In the genomic region with DNA sequence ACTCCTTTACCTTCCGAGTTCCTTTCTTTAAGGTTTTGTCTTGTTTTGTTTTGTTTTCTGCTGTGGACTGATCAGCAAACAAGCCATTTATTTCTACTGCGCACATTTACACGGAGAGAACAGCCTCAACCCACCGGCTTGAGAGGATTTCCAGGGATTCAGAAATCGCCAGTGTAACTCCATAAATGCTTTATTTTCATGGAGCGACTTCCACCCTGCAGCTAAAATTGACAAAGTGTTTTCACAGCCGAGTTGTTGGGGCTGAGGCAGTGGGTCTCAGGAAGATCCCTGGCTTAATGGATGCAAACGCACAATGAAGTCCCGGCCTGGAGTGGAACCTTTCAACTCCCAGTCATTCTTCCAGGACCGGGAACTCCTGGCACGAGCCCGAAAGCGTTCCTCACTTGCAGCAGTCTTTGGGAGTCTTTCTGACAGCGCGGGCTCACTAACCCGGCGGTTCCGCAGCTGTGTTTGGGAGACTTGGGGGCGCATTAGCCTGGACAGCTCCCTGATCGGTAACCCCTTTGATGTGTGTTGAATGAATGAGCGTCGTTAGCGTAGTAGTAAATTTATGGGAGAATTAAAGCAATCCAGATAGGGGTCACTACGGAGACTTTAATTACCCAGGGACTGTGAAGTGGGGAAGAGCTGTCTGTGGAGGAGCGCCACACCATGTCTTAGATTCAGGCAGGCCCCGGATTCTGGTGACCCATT, we compare ENCODE assay signal across 8 cellular contexts. TPM values are rescaled to one million over a fixed set of nuclear protein-coding genes. Genes with fewer than 3 reads are reported as not detected.
DNase-seq lines count a peak whose midpoint lies in the region; ATAC-seq and TF ChIP-seq lines count a peak whose summit lies in the region.
"Had no signal": no experiment of that assay in that cellular context is flagged by ENCODE, and none has a peak within 500 bp of the region (broad histone marks: within the 10 kb centered on the region; RNA-seq: fewer than 3 reads in every experiment).

No MANE protein-coding gene starts in this region.

- no peak for TF ChIP-seq RAD21 in Ishikawa (IDR thresholded peaks at IDR 0.05; ENCODE audit: low read depth)

- no peaks in the 10 kb centered on the region for H3K9me3 ChIP-seq in lower lobe of right lung
- H3K9me3 ChIP-seq in tibial nerve, result peaks cover 0 to 6% (median 3%) of the 10 kb centered on the region in 4 donors

- peak overlapping the region; percentile 54 for H3K4me3 ChIP-seq in lower lobe of right lung
- peak overlapping the region; percentile 15 to 64 (median 40) for H3K4me3 ChIP-seq in tibial nerve

- peaks cover 5% of the 10 kb centered on the region for H3K9me3 Mint-ChIP-seq in chondrocyte (ENCODE audit: low read depth)

- H3K27me3 Mint-ChIP-seq in chondrocyte (ENCODE audit: low read depth), result peaks cover 51% of the 10 kb centered on the region

- no peak for TF ChIP-seq EP300 in Ishikawa (IDR thresholded peaks at IDR 0.05; ENCODE audit: borderline replicate concordance)
- no peak for TF ChIP-seq EP300 in tibial nerve (IDR thresholded peaks at IDR 0.05)

- H3K4me3 Mint-ChIP-seq in chondrocyte (ENCODE audit: unreplicated experiment), result peak overlapping the region; percentile 72

- H3K4me1 ChIP-seq in lower lobe of right lung (peaks cover 15% of the 10 kb centered on the region), tibial nerve (peaks cover 0 to 28% (median 5%) of the 10 kb centered on the region in 4 donors)

- H3K27ac ChIP-seq in lower lobe of right lung, result no peak overlapping the region
- peak overlapping the region in 1 of 4 donors; percentile 58 for H3K27ac ChIP-seq in tibial nerve

- H3K27me3 ChIP-seq in lower lobe of right lung (ENCODE audit: low read depth) (peaks cover 39% of the 10 kb centered on the region), tibial nerve (peaks cover 0 to 25% of the 10 kb centered on the region in 2 donors)

- ATAC-seq in GM19023 (IDR thresholded peaks at IDR 0.05; ENCODE audit: unreplicated experiment), result peak; percentile 9
- ATAC-seq in lower lobe of right lung, result peak; percentile 2 to 17
- ATAC-seq in HG03025 (IDR thresholded peaks at IDR 0.05; ENCODE audit: low FRiP score, unreplicated experiment), result no peak
- ATAC-seq in GM21723 (IDR thresholded peaks at IDR 0.05; ENCODE audit: unreplicated experiment), result no peak

- WGBS in tibial nerve, 2 donors, result 5 to 7% methylated on average over 26 of the region's 26 CpGs

- TF ChIP-seq CTCF in chondrocyte (IDR thresholded peaks at IDR 0.05) (no peak), lower lobe of right lung (IDR thresholded peaks at IDR 0.05) (no peak), tibial nerve (IDR thresholded peaks at IDR 0.05) (no peak)

- no peak overlapping the region for H3K27ac Mint-ChIP-seq in chondrocyte (ENCODE audit: unreplicated experiment)

- intact Hi-C loops in lower lobe of right lung (cut with DNase I), result no loop called here

- DNase-seq in chondrocyte (ENCODE audit: low spot score) (no peak), lower lobe of right lung (no peak), tibial nerve (ENCODE audit: low spot score in 2 of 2) (no peak)

- peaks cover 17% of the 10 kb centered on the region for H3K4me1 Mint-ChIP-seq in chondrocyte (ENCODE audit: low read depth)

- H3K36me3 ChIP-seq in lower lobe of right lung, result no peaks in the 10 kb centered on the region
- no peaks in the 10 kb centered on the region for H3K36me3 ChIP-seq in tibial nerve

- no peaks in the 10 kb centered on the region for H3K36me3 Mint-ChIP-seq in chondrocyte (ENCODE audit: low read depth)

- TF ChIP-seq POLR2A in tibial nerve (IDR thresholded peaks at IDR 0.05), result no peak

TF ChIP-seq in Ishikawa, 13 proteins besides CTCF, POLR2A, EP300 and RAD21:
- TF ChIP-seq ZBTB7A (IDR thresholded peaks at IDR 0.05; ENCODE audit: low read depth) (no peak), NFIC (IDR thresholded peaks at IDR 0.05) (no peak), TCF12 (IDR thresholded peaks at IDR 0.05; ENCODE audit: low read depth) (no peak), CEBPB (IDR thresholded peaks at IDR 0.05) (no peak), YY1 (IDR thresholded peaks at IDR 0.05; ENCODE audit: low read depth) (no peak), CREB1 (IDR thresholded peaks at IDR 0.05; ENCODE audit: low read depth) (no peak)
- TF ChIP-seq, protein P1, sequence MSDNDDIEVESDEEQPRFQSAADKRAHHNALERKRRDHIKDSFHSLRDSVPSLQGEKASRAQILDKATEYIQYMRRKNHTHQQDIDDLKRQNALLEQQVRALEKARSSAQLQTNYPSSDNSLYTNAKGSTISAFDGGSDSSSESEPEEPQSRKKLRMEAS (IDR thresholded peaks at IDR 0.05), result no peak
- TF ChIP-seq, protein P2, sequence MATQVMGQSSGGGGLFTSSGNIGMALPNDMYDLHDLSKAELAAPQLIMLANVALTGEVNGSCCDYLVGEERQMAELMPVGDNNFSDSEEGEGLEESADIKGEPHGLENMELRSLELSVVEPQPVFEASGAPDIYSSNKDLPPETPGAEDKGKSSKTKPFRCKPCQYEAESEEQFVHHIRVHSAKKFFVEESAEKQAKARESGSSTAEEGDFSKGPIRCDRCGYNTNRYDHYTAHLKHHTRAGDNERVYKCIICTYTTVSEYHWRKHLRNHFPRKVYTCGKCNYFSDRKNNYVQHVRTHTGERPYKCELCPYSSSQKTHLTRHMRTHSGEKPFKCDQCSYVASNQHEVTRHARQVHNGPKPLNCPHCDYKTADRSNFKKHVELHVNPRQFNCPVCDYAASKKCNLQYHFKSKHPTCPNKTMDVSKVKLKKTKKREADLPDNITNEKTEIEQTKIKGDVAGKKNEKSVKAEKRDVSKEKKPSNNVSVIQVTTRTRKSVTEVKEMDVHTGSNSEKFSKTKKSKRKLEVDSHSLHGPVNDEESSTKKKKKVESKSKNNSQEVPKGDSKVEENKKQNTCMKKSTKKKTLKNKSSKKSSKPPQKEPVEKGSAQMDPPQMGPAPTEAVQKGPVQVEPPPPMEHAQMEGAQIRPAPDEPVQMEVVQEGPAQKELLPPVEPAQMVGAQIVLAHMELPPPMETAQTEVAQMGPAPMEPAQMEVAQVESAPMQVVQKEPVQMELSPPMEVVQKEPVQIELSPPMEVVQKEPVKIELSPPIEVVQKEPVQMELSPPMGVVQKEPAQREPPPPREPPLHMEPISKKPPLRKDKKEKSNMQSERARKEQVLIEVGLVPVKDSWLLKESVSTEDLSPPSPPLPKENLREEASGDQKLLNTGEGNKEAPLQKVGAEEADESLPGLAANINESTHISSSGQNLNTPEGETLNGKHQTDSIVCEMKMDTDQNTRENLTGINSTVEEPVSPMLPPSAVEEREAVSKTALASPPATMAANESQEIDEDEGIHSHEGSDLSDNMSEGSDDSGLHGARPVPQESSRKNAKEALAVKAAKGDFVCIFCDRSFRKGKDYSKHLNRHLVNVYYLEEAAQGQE (IDR thresholded peaks at IDR 0.05; ENCODE audit: low read depth), result peak; percentile 50; the same call in 1 of the 2 replicates

RNA-seq across cellular contexts. Expression of a gene that starts 0.8 kb away (rescaled TPM):
- total RNA-seq in chondrocyte (0.12 to 0.39 TPM in 2 of 3 replicates, not detected in the other), lower lobe of right lung (1.8 TPM), tibial nerve (10 to 100 TPM in 2 of 4 donors, 1 to 10 TPM in 2; 2.9 to 12.0 (median 9.9) TPM)
- total RNA-seq: RPMI7951 had no signal

Comparison
In these comparisons a context has a peak if more than half of its experiments do, and no peak if none do; other contexts are left out.
1. ATAC-seq: peak in GM19023 (single experiment) and lower lobe of right lung (2 of 2); none in HG03025 (single experiment) and GM21723 (single experiment).